23 cellular contexts compared by ENCODE assay signal in genomic region chr4:9943761-9944160, GRCh38.
"Had no signal": no experiment of that assay in that cellular context is flagged by ENCODE, and none has a peak within 500 bp of the region (broad histone marks: within the 10 kb centered on the region; RNA-seq: fewer than 3 reads in every experiment).

No MANE protein-coding gene starts in this region.

- H3K4me3 Mint-ChIP-seq: effector memory CD8-positive, alpha-beta T cell; immature natural killer cell; memory B cell; natural killer cell had no signal

- H3K36me3 Mint-ChIP-seq: immature natural killer cell, memory B cell, natural killer cell had no signal

- H3K4me1 Mint-ChIP-seq: immature natural killer cell, memory B cell, natural killer cell had no signal

- DNase-seq: dermis blood vessel endothelial cell; effector memory CD8-positive, alpha-beta T cell; erythroblast; esophagus squamous epithelium; foreskin melanocyte; glutamatergic neuron; heart right ventricle; hypothalamus; immature natural killer cell; natural killer cell; stimulated activated CD4-positive, alpha-beta T cell treated with anti-CD3 and anti-CD28 coated beads, Interleukin-12 subunit alpha, Interleukin-12 subunit beta, amount 100 ng/mL, for 4 hours; stimulated activated CD4-positive, alpha-beta T cell treated with anti-CD3 and anti-CD28 coated beads, Interleukin-1b, Interleukin-23, amount 100 ng/mL, for 48 hours; stimulated activated CD4-positive, alpha-beta T cell treated with anti-CD3 and anti-CD28 coated beads, Interleukin-4, amount 100 ng/mL, for 1 hour; stimulated activated CD8-positive, alpha-beta memory T cell treated with anti-CD3 and anti-CD28 coated beads, Interleukin-4, amount 100 ng/mL, for 48 hours; stimulated activated naive CD4-positive, alpha-beta T cell treated with Interleukin-2 at 50 U/mL for 16 hours; stomach; thyroid gland; trophoblast cell; uterus had no signal

- H3K27ac Mint-ChIP-seq: effector memory CD8-positive, alpha-beta T cell; immature natural killer cell; memory B cell; natural killer cell; progenitor cell of endocrine pancreas had no signal

- H3K27me3 Mint-ChIP-seq: memory B cell, progenitor cell of endocrine pancreas had no signal

- ATAC-seq: effector memory CD8-positive, alpha-beta T cell; heart right ventricle; left lobe of liver; natural killer cell; sciatic nerve had no signal

- H3K9me3 Mint-ChIP-seq: effector memory CD8-positive, alpha-beta T cell; immature natural killer cell; memory B cell; natural killer cell had no signal
